8 cellular contexts compared by ENCODE assay signal in the genomic region with DNA sequence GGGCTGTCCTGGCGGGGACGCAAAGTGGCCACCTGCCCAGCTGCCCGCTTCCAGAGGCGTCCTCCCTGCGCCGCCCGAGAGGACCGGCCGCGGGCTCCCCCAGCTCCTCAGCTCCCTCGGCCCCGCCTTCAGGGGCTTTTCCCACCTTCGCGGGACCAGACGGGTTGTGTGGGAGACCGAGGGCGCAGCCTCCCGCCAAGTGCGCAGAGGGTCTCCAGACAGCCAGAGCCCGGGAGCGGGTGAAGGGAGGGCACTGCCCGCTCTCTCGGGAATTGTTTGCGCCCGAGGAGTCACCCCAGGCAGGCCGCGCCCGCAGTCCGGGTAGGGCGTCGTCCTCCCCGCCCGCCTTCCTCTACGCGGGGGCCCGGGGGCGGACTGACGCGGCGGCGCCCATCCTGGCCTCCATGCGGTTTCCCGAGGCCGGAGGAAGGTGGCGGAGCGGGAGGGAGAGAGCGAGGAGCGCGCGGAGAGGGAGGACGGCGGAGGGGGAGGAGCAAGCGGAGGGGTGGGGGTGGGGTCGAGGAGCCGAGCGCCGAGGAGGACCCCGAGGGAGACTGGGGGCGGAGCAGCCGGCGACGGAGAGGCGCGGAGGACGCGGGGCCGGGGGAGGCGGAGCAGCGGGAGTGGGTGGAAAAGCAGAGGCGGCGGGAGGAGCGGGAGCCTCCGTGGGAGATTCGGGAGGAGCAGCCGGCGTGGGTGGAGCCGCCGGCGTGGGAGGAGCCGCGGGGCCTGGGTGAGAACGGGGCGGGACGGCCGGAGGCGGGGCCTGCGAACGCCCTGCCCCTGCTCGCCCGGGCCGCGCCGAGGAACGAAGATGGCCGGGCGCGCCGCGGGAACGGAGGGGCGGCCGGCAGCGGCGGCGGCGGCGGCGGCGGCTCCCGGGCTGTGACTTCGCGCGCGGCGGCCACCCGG. TPM values are rescaled to one million over a fixed set of nuclear protein-coding genes. Genes with fewer than 3 reads are reported as not detected.
DNase-seq lines count a peak whose midpoint lies in the region; ATAC-seq and TF ChIP-seq lines count a peak whose summit lies in the region.

No MANE protein-coding gene starts in this region.

- no peaks in the 10 kb centered on the region for H3K36me3 ChIP-seq in BE2C
- peaks cover 13% of the 10 kb centered on the region for H3K36me3 ChIP-seq in NT2/D1 (ENCODE audit: insufficient read depth, insufficient read length, low read length)
- H3K36me3 ChIP-seq in mucosa of descending colon (ENCODE audit: low read depth): no peaks in the 10 kb centered on the region

- peaks cover 13% of the 10 kb centered on the region for H3K27me3 ChIP-seq in BE2C
- no peaks in the 10 kb centered on the region for H3K27me3 ChIP-seq in NT2/D1 (ENCODE audit: insufficient read depth, insufficient read length)

- DNase-seq in BE2C (peak; percentile 73), NT2/D1 (ENCODE audit: low read depth, low spot score) (peak; percentile 39), activated T-cell treated with anti-CD3 and anti-CD28 coated beads for 4 hours (peak; percentile 67), epithelial cell of prostate (ENCODE audit: low read depth, low spot score) (peak; percentile 10), mucosa of descending colon (peak; percentile 83 to 91 (median 91))
- DNase-seq in stimulated activated CD8-positive, alpha-beta memory T cell treated with anti-CD3 and anti-CD28 coated beads, Interleukin-2, amount 100 ng/mL, for 1 hour (ENCODE audit: low read depth in 2 of 2): peak; percentile 46 to 62

- ATAC-seq in GM19324 (IDR thresholded peaks at IDR 0.05; ENCODE audit: low FRiP score, unreplicated experiment): peak; percentile 86
- peak; percentile 78 for ATAC-seq in HG03442 (IDR thresholded peaks at IDR 0.05; ENCODE audit: unreplicated experiment)
- peak; percentile 94 for ATAC-seq in mucosa of descending colon

- intact Hi-C loops in mucosa of descending colon (cut with DNase I, micrococcal nuclease): no loop called here

- H3K4me1 ChIP-seq in BE2C (no peaks in the 10 kb centered on the region), NT2/D1 (ENCODE audit: insufficient read depth, insufficient read length) (peaks cover 3% of the 10 kb centered on the region), mucosa of descending colon (ENCODE audit: low read depth) (no peaks in the 10 kb centered on the region)

- no peak overlapping the region for H3K4me3 ChIP-seq in BE2C (ENCODE audit: low read depth, low read length)
- H3K4me3 ChIP-seq in NT2/D1 (ENCODE audit: insufficient read length, low read depth): peak overlapping the region; percentile 56
- peak overlapping the region; percentile 14 for H3K4me3 ChIP-seq in mucosa of descending colon

- TF ChIP-seq CTCF in BE2C (IDR thresholded peaks at IDR 0.05; ENCODE audit: low read depth, low read length) (no peak), mucosa of descending colon (IDR thresholded peaks at IDR 0.05) (no peak)

- peak overlapping the region; percentile 74 for H3K27ac ChIP-seq in epithelial cell of prostate

- H3K9me3 ChIP-seq in BE2C (no peaks in the 10 kb centered on the region), NT2/D1 (ENCODE audit: insufficient read depth, low read length) (peaks cover 6% of the 10 kb centered on the region; the same call in 1 of the 2 replicates), mucosa of descending colon (no peaks in the 10 kb centered on the region)

- peak overlapping the region; percentile 61 for H3K9ac ChIP-seq in NT2/D1 (ENCODE audit: insufficient read length, low read depth)

RNA-seq across cellular contexts. Expression of a gene that starts 47.6 kb away (rescaled TPM):
- polyA plus RNA-seq in BE2C (2012; ENCODE audit: insufficient read depth, insufficient read length, low read depth): not detected
- total RNA-seq in mucosa of descending colon: under 1 TPM in 1 of 3 donors, not detected in 2; 0.49 TPM

Comparison
In these comparisons a context has a peak if more than half of its experiments do, and no peak if none do; other contexts are left out.
1. DNase-seq: peak in every context shown above with its lines; median percentile 91 in mucosa of descending colon; 73 in BE2C; 67 in activated T-cell treated with anti-CD3 and anti-CD28 coated beads for 4 hours; 54 in stimulated activated CD8-positive, alpha-beta memory T cell treated with anti-CD3 and anti-CD28 coated beads, Interleukin-2, amount 100 ng/mL, for 1 hour; 39 in NT2/D1; 10 in epithelial cell of prostate.